Comparison of ENCODE assay signal across 17 cellular contexts in the genomic region with DNA sequence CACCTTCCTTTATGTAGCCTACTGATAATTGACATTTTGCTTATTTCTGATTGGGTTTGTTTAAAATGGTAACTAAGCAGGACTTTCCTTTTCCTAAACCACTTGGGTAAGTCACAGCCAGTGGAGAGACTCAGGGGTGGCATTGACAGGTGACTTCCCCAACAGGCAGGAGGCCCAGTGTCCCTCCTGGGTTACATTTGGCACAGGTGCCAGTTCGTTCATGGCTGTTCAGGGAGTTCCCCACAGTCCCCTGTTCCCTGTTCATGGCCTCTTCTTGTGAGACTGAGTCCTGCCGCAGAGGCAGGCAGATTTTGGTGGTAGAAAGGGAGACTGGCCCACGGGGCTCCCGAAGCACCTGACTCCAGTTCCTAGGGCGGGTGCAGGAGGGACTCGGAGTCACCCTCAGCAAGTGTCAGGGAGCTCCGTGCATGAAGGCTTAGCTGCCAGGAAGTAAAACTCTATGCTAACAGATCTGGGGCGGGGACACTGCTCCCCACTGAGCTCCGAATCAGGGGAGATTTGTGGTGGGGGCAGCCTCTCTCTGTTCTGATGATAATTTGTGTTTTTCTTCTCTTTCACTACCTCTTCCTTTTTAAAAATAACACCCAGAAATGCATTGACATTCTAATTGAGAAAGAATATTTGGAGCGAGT.
DNase-seq lines count a peak whose midpoint lies in the region; ATAC-seq and TF ChIP-seq lines count a peak whose summit lies in the region.
"Had no signal": no experiment of that assay in that cellular context is flagged by ENCODE, and none has a peak within 500 bp of the region (broad histone marks: within the 10 kb centered on the region; RNA-seq: fewer than 3 reads in every experiment).

No MANE protein-coding gene starts in this region.

- 74 to 84% methylated on average over 7 to 10 of the region's 10 CpGs for WGBS in endodermal cell (ENCODE audit: insufficient coverage in 1 of 2, insufficient read length in 1 of 2), 2 experiments

- H3K9me3 Mint-ChIP-seq in activated T-cell treated with anti-CD3 and anti-CD28 coated beads, Interleukin-2, amount 50 U/mL, for 24 hours = no peaks in the 10 kb centered on the region
- H3K9me3 Mint-ChIP-seq in activated T-cell treated with anti-CD3 and anti-CD28 coated beads, Interleukin-2, amount 50 U/mL, for 4 hours = no peaks in the 10 kb centered on the region
- H3K9me3 Mint-ChIP-seq in endodermal cell = peaks cover 4% of the 10 kb centered on the region
- H3K9me3 Mint-ChIP-seq: HFFc6 had no signal

- H3K9ac ChIP-seq in HUES48 (ENCODE audit: low read depth, low read length) = no peak overlapping the region
- H3K9ac ChIP-seq in endodermal cell (ENCODE audit: extremely low read depth, low read length, poor library complexity, severe bottlenecking) = no peak overlapping the region
- H3K9ac ChIP-seq: KMS-11 had no signal

- H3K36me3 Mint-ChIP-seq in activated T-cell treated with anti-CD3 and anti-CD28 coated beads, Interleukin-2, amount 50 U/mL, for 24 hours (ENCODE audit: low read depth) = peaks cover 93% of the 10 kb centered on the region
- H3K36me3 Mint-ChIP-seq in activated T-cell treated with anti-CD3 and anti-CD28 coated beads, Interleukin-2, amount 50 U/mL, for 4 hours (ENCODE audit: insufficient read depth) = peaks cover 38% of the 10 kb centered on the region
- H3K36me3 Mint-ChIP-seq in endodermal cell (ENCODE audit: low read depth) = peaks cover 73% of the 10 kb centered on the region

- no peaks in the 10 kb centered on the region for H3K79me2 ChIP-seq in osteoblast (ENCODE audit: insufficient read depth, low read length)

- H3K9me3 ChIP-seq in HUES48 (ENCODE audit: control insufficient read depth, insufficient read depth, low read length) = 0 out of 2 replicates have a peak, but pooled peaks cover 2% of the 10 kb centered on the region
- H3K9me3 ChIP-seq in endodermal cell (ENCODE audit: control insufficient read depth, low read length) = no peaks in the 10 kb centered on the region
- no peaks in the 10 kb centered on the region for H3K9me3 ChIP-seq in osteoblast (ENCODE audit: low read depth, low read length)

- peak overlapping the region; percentile 63 for H3K27ac ChIP-seq in HUES48 (ENCODE audit: low read depth, low read length)
- H3K27ac ChIP-seq in endodermal cell (ENCODE audit: low read depth, low read length) = no peak overlapping the region
- H3K27ac ChIP-seq in osteoblast (ENCODE audit: low read depth, low read length) = no peak overlapping the region
- H3K27ac ChIP-seq: KMS-11 had no signal

- DNase-seq in activated T-cell treated with anti-CD3 and anti-CD28 coated beads, Interleukin-2, amount 50 U/mL, for 24 hours = no peak
- no peak for DNase-seq in activated T-cell treated with anti-CD3 and anti-CD28 coated beads, Interleukin-2, amount 50 U/mL, for 4 hours
- DNase-seq in endodermal cell (no peak), osteoblast (ENCODE audit: insufficient read length, low spot score, missing footprints) (peak; percentile 66), NCI-H1694 (lab: John Stamatoyannopoulos, UW) (no peak)
- DNase-seq in effector CD8-positive, alpha-beta T cell (lab: John Stamatoyannopoulos, UW) = no peak
- DNase-seq in stimulated activated CD4-positive, alpha-beta T cell treated with anti-CD3 and anti-CD28 coated beads, Interleukin-2, amount 100 ng/mL, for 48 hours = no peak
- DNase-seq: Calu3, DMS79, HFFc6, NCI-H1092, NCI-H187, NCI-H446, NCI-H748 treated with DMSO at 0.1 percent for 48 hours had no signal

- TF ChIP-seq CTCF in endodermal cell (conservative IDR thresholded peaks at IDR 0.05) (no peak), osteoblast (IDR thresholded peaks at IDR 0.05; ENCODE audit: extremely low read depth, low read depth, low read length) (no peak)

- H4K20me1 ChIP-seq in osteoblast (ENCODE audit: insufficient read depth, low read length) = no peaks in the 10 kb centered on the region

- H3K27me3 ChIP-seq in HUES48 (ENCODE audit: control insufficient read depth, insufficient read depth, low read length) (no peaks in the 10 kb centered on the region), endodermal cell (ENCODE audit: control insufficient read depth, insufficient read depth, low read length, poor library complexity, severe bottlenecking) (no peaks in the 10 kb centered on the region), osteoblast (ENCODE audit: insufficient read depth, low read length) (no peaks in the 10 kb centered on the region)

- peaks cover 14% of the 10 kb centered on the region for H3K4me1 ChIP-seq in HUES48 (ENCODE audit: control insufficient read depth, insufficient read depth, low read length)
- H3K4me1 ChIP-seq in endodermal cell (ENCODE audit: control insufficient read depth, insufficient read depth, low read length) = no peaks in the 10 kb centered on the region
- H3K4me1 ChIP-seq in osteoblast (ENCODE audit: insufficient read depth, low read length) = no peaks in the 10 kb centered on the region

- no peaks in the 10 kb centered on the region for H3K4me1 Mint-ChIP-seq in activated T-cell treated with anti-CD3 and anti-CD28 coated beads, Interleukin-2, amount 50 U/mL, for 24 hours (ENCODE audit: low read depth)
- no peaks in the 10 kb centered on the region for H3K4me1 Mint-ChIP-seq in activated T-cell treated with anti-CD3 and anti-CD28 coated beads, Interleukin-2, amount 50 U/mL, for 4 hours (ENCODE audit: low read depth)
- H3K4me1 Mint-ChIP-seq in endodermal cell = peaks cover 2% of the 10 kb centered on the region

- H3K36me3 ChIP-seq in HUES48 (ENCODE audit: control insufficient read depth, insufficient read depth, low read length) (peaks cover 64% of the 10 kb centered on the region), endodermal cell (ENCODE audit: control insufficient read depth, insufficient read depth, low read length) (peaks cover 52% of the 10 kb centered on the region), osteoblast (ENCODE audit: insufficient read depth, low read length) (peaks cover 62% of the 10 kb centered on the region)

- no peak overlapping the region for H3K4me3 Mint-ChIP-seq in activated T-cell treated with anti-CD3 and anti-CD28 coated beads, Interleukin-2, amount 50 U/mL, for 24 hours
- no peak overlapping the region for H3K4me3 Mint-ChIP-seq in activated T-cell treated with anti-CD3 and anti-CD28 coated beads, Interleukin-2, amount 50 U/mL, for 4 hours
- H3K4me3 Mint-ChIP-seq in endodermal cell = no peak overlapping the region
- H3K4me3 Mint-ChIP-seq: HFFc6 had no signal

- H2AFZ ChIP-seq in osteoblast (ENCODE audit: low read length) = no peak overlapping the region

- H3K4me3 ChIP-seq in HUES48 (ENCODE audit: low read depth, low read length) (no peak overlapping the region), endodermal cell (ENCODE audit: low read length) (no peak overlapping the region), osteoblast (ENCODE audit: insufficient read depth, low read length) (no peak overlapping the region)

- H3K4me2 ChIP-seq in osteoblast (ENCODE audit: insufficient read depth, low read length) = no peak overlapping the region
- H3K4me2 ChIP-seq: KMS-11 had no signal

- H3K27ac Mint-ChIP-seq in activated T-cell treated with anti-CD3 and anti-CD28 coated beads, Interleukin-2, amount 50 U/mL, for 24 hours = peak overlapping the region; percentile 71
- H3K27ac Mint-ChIP-seq in endodermal cell = peak overlapping the region; percentile 32
- H3K27ac Mint-ChIP-seq: HFFc6 had no signal

- no peak for ATAC-seq in activated T-cell treated with anti-CD3 and anti-CD28 coated beads, Interleukin-2, amount 50 U/mL, for 4 hours
- ATAC-seq: Right ventricle myocardium inferior had no signal

- H3K27me3 Mint-ChIP-seq in activated T-cell treated with anti-CD3 and anti-CD28 coated beads, Interleukin-2, amount 50 U/mL, for 24 hours = no peaks in the 10 kb centered on the region
- no peaks in the 10 kb centered on the region for H3K27me3 Mint-ChIP-seq in activated T-cell treated with anti-CD3 and anti-CD28 coated beads, Interleukin-2, amount 50 U/mL, for 4 hours (ENCODE audit: low read depth)
- H3K27me3 Mint-ChIP-seq in endodermal cell (ENCODE audit: insufficient read depth) = no peaks in the 10 kb centered on the region
